22 cellular contexts compared by ENCODE assay signal in genomic region chr1:162635418-162635817, GRCh38. TPM values are rescaled to one million over a fixed set of nuclear protein-coding genes. Genes with fewer than 3 reads are reported as not detected.
DNase-seq lines count a peak whose midpoint lies in the region; ATAC-seq and TF ChIP-seq lines count a peak whose summit lies in the region.
"Had no signal": no experiment of that assay in that cellular context is flagged by ENCODE, and none has a peak within 500 bp of the region (broad histone marks: within the 10 kb centered on the region; RNA-seq: fewer than 3 reads in every experiment).

No MANE protein-coding gene starts in this region.

- TF ChIP-seq CTCF in right atrium auricular region (IDR thresholded peaks at IDR 0.05) = no peak
- no peak for TF ChIP-seq CTCF in esophagus squamous epithelium (IDR thresholded peaks at IDR 0.05)
- TF ChIP-seq CTCF in nephron progenitor cell (IDR thresholded peaks at IDR 0.05) = no peak
- TF ChIP-seq CTCF in vagina (IDR thresholded peaks at IDR 0.05) = no peak

- H3K27ac Mint-ChIP-seq in nephron progenitor cell = no peak overlapping the region
- H3K27ac Mint-ChIP-seq: activated T-cell treated with anti-CD3 and anti-CD28 coated beads, Interleukin-2, amount 50 U/mL, for 72 hours; effector memory CD8-positive, alpha-beta T cell; stimulated activated memory B cell treated with anti-CD40 and anti-IgM and Interleukin-4, amounts not matched to agents 10 μg/mL and 1 μg/mL and 100 μg/mL, for 72 hours; T-cell had no signal

- H3K27me3 ChIP-seq in right atrium auricular region (no peaks in the 10 kb centered on the region), esophagus squamous epithelium (no peaks in the 10 kb centered on the region), vagina (no peaks in the 10 kb centered on the region)
- H3K27me3 ChIP-seq: foreskin keratinocyte had no signal

- H3K27me3 Mint-ChIP-seq in nephron progenitor cell (ENCODE audit: low read depth, poor library complexity) = no peaks in the 10 kb centered on the region
- H3K27me3 Mint-ChIP-seq: T-cell had no signal

- intact Hi-C loops in Right ventricle myocardium inferior (cut with DNase I) = no loop called here
- intact Hi-C loops in esophagus squamous epithelium (cut with DNase I) = no loop called here
- intact Hi-C loops in vagina (cut with DNase I) = no loop called here

- H3K9me3 ChIP-seq in right atrium auricular region (no peaks in the 10 kb centered on the region), esophagus squamous epithelium (no peaks in the 10 kb centered on the region), vagina (no peaks in the 10 kb centered on the region)
- H3K9me3 ChIP-seq: A549, Caco-2, prostate gland had no signal

- H3K4me3 ChIP-seq in right atrium auricular region (peak overlapping the region in 1 of 2 donors; percentile 50), esophagus squamous epithelium (peak overlapping the region in 2 of 4 donors; percentile 43 to 64), vagina (peak overlapping the region; percentile 41 to 54)
- H3K4me3 ChIP-seq: A549 had no signal

- H3K9me3 Mint-ChIP-seq in nephron progenitor cell = no peaks in the 10 kb centered on the region
- H3K9me3 Mint-ChIP-seq: activated T-cell treated with anti-CD3 and anti-CD28 coated beads, Interleukin-2, amount 50 U/mL, for 72 hours; effector memory CD8-positive, alpha-beta T cell; stimulated activated memory B cell treated with anti-CD40 and anti-IgM and Interleukin-4, amounts not matched to agents 10 μg/mL and 1 μg/mL and 100 μg/mL, for 72 hours; T-cell had no signal

- H3K4me1 Mint-ChIP-seq in nephron progenitor cell = peaks cover 60% of the 10 kb centered on the region
- H3K4me1 Mint-ChIP-seq: stimulated activated memory B cell treated with anti-CD40 and anti-IgM and Interleukin-4, amounts not matched to agents 10 μg/mL and 1 μg/mL and 100 μg/mL, for 72 hours; T-cell had no signal

- TF ChIP-seq POLR2A in esophagus squamous epithelium (IDR thresholded peaks at IDR 0.05) = no peak
- TF ChIP-seq POLR2A in vagina (IDR thresholded peaks at IDR 0.05) = no peak

- 77 to 100% methylated on average over 2 to 4 of the region's 4 CpGs for WGBS in esophagus squamous epithelium, 2 donors

- DNase-seq in right atrium auricular region (ENCODE audit: low spot score) (no peak), Right ventricle myocardium inferior (ENCODE audit: missing footprints) (no peak), esophagus squamous epithelium (lab: John Stamatoyannopoulos, UW) (no peak), nephron progenitor cell (no peak), vagina (ENCODE audit: extremely low spot score in 2 of 2) (no peak), dedifferentiated amniotic fluid mesenchymal stem cell (ENCODE audit: extremely low spot score) (no peak), globus pallidus (ENCODE audit: low spot score) (no peak)
- DNase-seq: activated T-cell treated with anti-CD3 and anti-CD28 coated beads, Interleukin-2, amount 50 U/mL, for 72 hours; Caco-2; caudate nucleus; effector memory CD8-positive, alpha-beta T cell; foreskin keratinocyte; left colon; NCI-H146; NCI-H226; T-cell had no signal

- H3K36me3 ChIP-seq in right atrium auricular region (no peaks in the 10 kb centered on the region), esophagus squamous epithelium (no peaks in the 10 kb centered on the region), vagina (no peaks in the 10 kb centered on the region)
- H3K36me3 ChIP-seq: prostate gland had no signal

- no peaks in the 10 kb centered on the region for H3K36me3 Mint-ChIP-seq in nephron progenitor cell (ENCODE audit: low read depth)
- H3K36me3 Mint-ChIP-seq: stimulated activated memory B cell treated with anti-CD40 and anti-IgM and Interleukin-4, amounts not matched to agents 10 μg/mL and 1 μg/mL and 100 μg/mL, for 72 hours; T-cell had no signal

- peak overlapping the region; percentile 78 for H3K4me3 Mint-ChIP-seq in nephron progenitor cell
- H3K4me3 Mint-ChIP-seq: activated T-cell treated with anti-CD3 and anti-CD28 coated beads, Interleukin-2, amount 50 U/mL, for 72 hours; effector memory CD8-positive, alpha-beta T cell; stimulated activated memory B cell treated with anti-CD40 and anti-IgM and Interleukin-4, amounts not matched to agents 10 μg/mL and 1 μg/mL and 100 μg/mL, for 72 hours; T-cell had no signal

- H3K4me1 ChIP-seq in right atrium auricular region (peaks cover 0 to 37% of the 10 kb centered on the region in 2 donors), esophagus squamous epithelium (peaks cover 0 to 16% (median 3%) of the 10 kb centered on the region in 3 donors), vagina (peaks cover 18% of the 10 kb centered on the region)
- H3K4me1 ChIP-seq: A549, Caco-2, foreskin keratinocyte, prostate gland had no signal

- ATAC-seq in Right ventricle myocardium inferior (no peak), HG02840 (IDR thresholded peaks at IDR 0.05; ENCODE audit: low FRiP score, unreplicated experiment) (no peak)
- ATAC-seq: A549; activated T-cell treated with anti-CD3 and anti-CD28 coated beads, Interleukin-2, amount 50 U/mL, for 72 hours; effector memory CD8-positive, alpha-beta T cell; foreskin keratinocyte; left colon; stimulated activated memory B cell treated with anti-CD40 and anti-IgM and Interleukin-4, amounts not matched to agents 10 μg/mL and 1 μg/mL and 100 μg/mL, for 72 hours; T-cell had no signal

- H3K27ac ChIP-seq in right atrium auricular region (peak overlapping the region; percentile 90 to 96), esophagus squamous epithelium (peak overlapping the region in 3 of 4 donors; percentile 30 to 86 (median 85)), vagina (peak overlapping the region; percentile 88)
- H3K27ac ChIP-seq: A549, foreskin keratinocyte, RWPE1, VCaP had no signal

RNA-seq across cellular contexts. Expression of gene DDR2, which starts 3.2 kb away (rescaled TPM):
- 10 to 100 TPM; 41.6 to 69.9 TPM for total RNA-seq in right atrium auricular region
- total RNA-seq in Right ventricle myocardium inferior = 34.4 TPM
- total RNA-seq in esophagus squamous epithelium = 10 to 100 TPM in 2 of 4 donors, 1 to 10 TPM in 2; 1.5 to 88.1 (median 15.9) TPM
- 153 TPM for total RNA-seq in vagina
